Comparison of ENCODE assay signal across 10 cellular contexts in the genomic region with DNA sequence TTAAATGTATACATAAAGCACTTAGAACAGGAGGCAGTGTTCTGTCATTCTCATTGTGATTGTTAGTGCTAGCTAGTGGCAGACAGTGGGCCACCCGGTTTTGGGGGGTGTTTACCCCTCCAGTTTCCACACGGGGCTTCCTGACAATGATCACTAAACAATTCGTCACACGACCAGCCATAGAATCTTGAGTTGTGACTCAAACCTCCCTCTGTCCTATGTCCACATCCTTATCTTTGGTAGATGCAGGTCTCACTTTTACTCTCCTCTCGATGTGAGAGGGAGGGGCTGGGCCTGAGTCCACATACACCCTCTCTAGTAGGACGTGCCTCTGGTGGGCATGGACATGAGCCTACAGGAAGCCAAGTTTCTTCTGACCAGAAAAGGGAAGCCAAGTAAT.
"Had no signal": no experiment of that assay in that cellular context is flagged by ENCODE, and none has a peak within 500 bp of the region (broad histone marks: within the 10 kb centered on the region; RNA-seq: fewer than 3 reads in every experiment).

No MANE protein-coding gene starts in this region.

- H3K4me3 ChIP-seq: left lung, ovary, sigmoid colon, upper lobe of right lung had no signal

- H3K27ac ChIP-seq: left lung, ovary, sigmoid colon, spleen, testis, upper lobe of right lung had no signal

- FAIRE-seq: colon, keratinocyte had no signal

- H3K4me1 ChIP-seq: testis, upper lobe of right lung had no signal

- DNase-seq: amniotic stem cell, mammary epithelial cell, sigmoid colon had no signal

- H3K9me3 ChIP-seq: ovary, sigmoid colon, testis, upper lobe of right lung had no signal

- H3K27me3 ChIP-seq: left lung, ovary, sigmoid colon, spleen, testis, upper lobe of right lung had no signal

- H3K36me3 ChIP-seq: left lung, ovary, sigmoid colon, spleen, upper lobe of right lung had no signal
